In genomic region chr17:3912827-3913226, GRCh38 we compare ENCODE assay signal across 1 cellular context.
TF ChIP-seq lines count a peak whose summit lies in the region.

No MANE protein-coding gene starts in this region.

TF ChIP-seq in H1, 55 proteins besides CTCF, POLR2A, EP300 and RAD21:
- no peak for TF ChIP-seq EGR1 (IDR thresholded peaks at IDR 0.05; ENCODE audit: borderline replicate concordance, low read depth, low read length)
- no peak for TF ChIP-seq TEAD4 (IDR thresholded peaks at IDR 0.05; ENCODE audit: low read depth, low read length)
- TF ChIP-seq RXRA (IDR thresholded peaks at IDR 0.05; ENCODE audit: insufficient read depth, low read depth, low read length) = no peak
- no peak for TF ChIP-seq SIX5 (IDR thresholded peaks at IDR 0.05; ENCODE audit: low read depth, low read length)
- no peak for TF ChIP-seq SIRT6 (IDR thresholded peaks at IDR 0.05; ENCODE audit: low read length)
- TF ChIP-seq ATF2 (IDR thresholded peaks at IDR 0.05; ENCODE audit: low read length) = no peak
- TF ChIP-seq JUN (IDR thresholded peaks at IDR 0.05; ENCODE audit: low read depth, low read length) = no peak
- TF ChIP-seq TBP (IDR thresholded peaks at IDR 0.05; ENCODE audit: low read depth, low read length) = no peak
- no peak for TF ChIP-seq KDM5A (IDR thresholded peaks at IDR 0.05; ENCODE audit: low read length)
- no peak for TF ChIP-seq JUND (IDR thresholded peaks at IDR 0.05; ENCODE audit: low read length)
- TF ChIP-seq SP4 (IDR thresholded peaks at IDR 0.05; ENCODE audit: low read length) = no peak
- TF ChIP-seq GTF2F1 (IDR thresholded peaks at IDR 0.05; ENCODE audit: borderline replicate concordance, low read depth, low read length) = no peak
- TF ChIP-seq POLR2AphosphoS5 (IDR thresholded peaks at IDR 0.05; ENCODE audit: low read depth, low read length) = no peak
- TF ChIP-seq SP2 (IDR thresholded peaks at IDR 0.05; ENCODE audit: low read length) = no peak
- no peak for TF ChIP-seq ASH2L (IDR thresholded peaks at IDR 0.05; ENCODE audit: low read length)
TF ChIP-seq in H1: peak in this region for 0.
